In genomic region chr7:66739477-66739876, GRCh38 we compare ENCODE assay signal across 1 cellular context.
TF ChIP-seq lines count a peak whose summit lies in the region.

No MANE protein-coding gene starts in this region.

TF ChIP-seq in HepG2, 621 proteins besides CTCF, POLR2A, EP300 and RAD21 (continued from another document):
- TF ChIP-seq ETS1 (CRISPR knock-in tag; IDR thresholded peaks at IDR 0.05) (0 out of 2 replicates have a peak, but pooled peaks have one; percentile 13), ZBTB2 (CRISPR knock-in tag; IDR thresholded peaks at IDR 0.05; ENCODE audit: low read depth) (no peak), BRF2 (CRISPR knock-in tag; IDR thresholded peaks at IDR 0.05) (no peak), CEBPG (CRISPR knock-in tag; IDR thresholded peaks at IDR 0.05) (peak; percentile 61; the same call in 1 of the 2 replicates), CEBPB (IDR thresholded peaks at IDR 0.05; ENCODE audit: borderline replicate concordance, low read depth, low read length) (peak; percentile 79)
